Comparison of ENCODE assay signal across 9 cellular contexts in genomic region chr17:45223541-45224528, GRCh38. TPM values are rescaled to one million over a fixed set of nuclear protein-coding genes. Genes with fewer than 3 reads are reported as not detected.
A peak's percentile ranks its signal among the peaks of the same experiment; 100 is the strongest.
DNase-seq lines count a peak whose midpoint lies in the region; ATAC-seq and TF ChIP-seq lines count a peak whose summit lies in the region.
"Had no signal": no experiment of that assay in that cellular context is flagged by ENCODE, and none has a peak within 500 bp of the region (broad histone marks: within the 10 kb centered on the region; RNA-seq: fewer than 3 reads in every experiment).

No MANE protein-coding gene starts in this region.

- H3K4me3 ChIP-seq in DND-41 (ENCODE audit: low read depth in 1 of 2, low read length in 2 of 2) (peak overlapping the region; percentile 69 to 73; a peak in 3 of 4 replicates), OCI-LY3 (ENCODE audit: low read length) (peak overlapping the region; percentile 100), rectal smooth muscle tissue (ENCODE audit: low read length) (peak overlapping the region; percentile 53), body of pancreas (no peak overlapping the region)

- 73 to 80% methylated on average over 8 to 12 of the region's 12 CpGs for WGBS in body of pancreas, 2 donors

- H3K79me2 ChIP-seq in DND-41 (ENCODE audit: insufficient read depth, low read length) (peaks cover 85% of the 10 kb centered on the region), OCI-LY3 (ENCODE audit: low read length) (peaks cover 75% of the 10 kb centered on the region)

- H3K27me3 Mint-ChIP-seq in brain: peaks cover 72% of the 10 kb centered on the region

- H3K4me1 Mint-ChIP-seq in brain: peaks cover 63% of the 10 kb centered on the region

- H3K36me3 Mint-ChIP-seq in brain: no peaks in the 10 kb centered on the region

- H3K4me1 ChIP-seq in DND-41 (ENCODE audit: insufficient read depth, low read length): peaks cover 86% of the 10 kb centered on the region
- peaks cover 61% of the 10 kb centered on the region for H3K4me1 ChIP-seq in OCI-LY3 (ENCODE audit: low read length)
- no peaks in the 10 kb centered on the region for H3K4me1 ChIP-seq in rectal smooth muscle tissue (ENCODE audit: control insufficient read depth, insufficient read depth, low read length)
- H3K4me1 ChIP-seq in body of pancreas: peaks cover 31% of the 10 kb centered on the region

- H2AFZ ChIP-seq in DND-41 (ENCODE audit: low read depth, low read length): no peak overlapping the region
- H2AFZ ChIP-seq in OCI-LY3 (ENCODE audit: low read depth, low read length): no peak overlapping the region

- H3K27me3 ChIP-seq in DND-41 (ENCODE audit: insufficient read depth, low read length, poor library complexity) (no peaks in the 10 kb centered on the region), OCI-LY3 (ENCODE audit: low read depth, low read length) (no peaks in the 10 kb centered on the region), rectal smooth muscle tissue (ENCODE audit: control insufficient read depth, insufficient read depth, low read length) (no peaks in the 10 kb centered on the region), body of pancreas (peaks cover 0 to 5% of the 10 kb centered on the region in 2 donors)

- no peak for TF ChIP-seq POLR2A in body of pancreas (IDR thresholded peaks at IDR 0.05)

- peak overlapping the region in 4 of 5 experiments; percentile 38 to 84 (median 82) for H3K4me3 Mint-ChIP-seq in brain

- TF ChIP-seq CTCF in DND-41 (IDR thresholded peaks at IDR 0.05; ENCODE audit: borderline replicate concordance, extremely low read depth, low read length, poor library complexity, severe bottlenecking) (peak; percentile 46), OCI-LY3 (IDR thresholded peaks at IDR 0.05; ENCODE audit: low read depth, low read length) (no peak), brain (conservative IDR thresholded peaks at IDR 0.05) (no peak), body of pancreas (IDR thresholded peaks at IDR 0.05) (no peak)

- H3K4me2 ChIP-seq in DND-41 (ENCODE audit: insufficient read depth, low read length) (peak overlapping the region; percentile 86), OCI-LY3 (ENCODE audit: low read length) (peak overlapping the region; percentile 99)

- peak; percentile 61 for DNase-seq in DND-41
- no peak for DNase-seq in body of pancreas
- no peak for DNase-seq in SIG-M5 (lab: John Stamatoyannopoulos, UW)
- DNase-seq in cerebellum (ENCODE audit: low spot score): no peak
- DNase-seq: NCI-H1417 had no signal

- H3K36me3 ChIP-seq in DND-41 (ENCODE audit: insufficient read depth, low read length): peaks cover 17% of the 10 kb centered on the region; the same call in 1 of the 2 replicates
- no peaks in the 10 kb centered on the region for H3K36me3 ChIP-seq in OCI-LY3 (replicated peaks; ENCODE audit: low read depth, low read length)
- no peaks in the 10 kb centered on the region for H3K36me3 ChIP-seq in rectal smooth muscle tissue (ENCODE audit: control insufficient read depth, insufficient read depth, low read length)
- H3K36me3 ChIP-seq in body of pancreas (replicated peaks in 1 of 2; ENCODE audit: insufficient read depth in 1 of 2, low read depth in 2 of 2): no peaks in the 10 kb centered on the region

- peak overlapping the region in 3 of 5 experiments; percentile 22 to 60 (median 30) for H3K27ac Mint-ChIP-seq in brain

- no peak for ATAC-seq in DND-41 (ENCODE audit: insufficient read depth, low read depth)
- no peak for ATAC-seq in body of pancreas
- no peak for ATAC-seq in GM21529 (IDR thresholded peaks at IDR 0.05; ENCODE audit: unreplicated experiment)

- intact Hi-C loops in body of pancreas (cut with DNase I): loop anchor here (5.0 kb wide), 1 partner anchor 163 kb away; no protein-coding TSS in a partner anchor

- H3K9ac ChIP-seq in DND-41 (ENCODE audit: low read depth, low read length): peak overlapping the region; percentile 93
- peak overlapping the region; percentile 100 for H3K9ac ChIP-seq in OCI-LY3 (ENCODE audit: low read length)
- H3K9ac ChIP-seq in rectal smooth muscle tissue (ENCODE audit: low read length): peak overlapping the region; percentile 8

- H3K9me3 ChIP-seq in DND-41 (ENCODE audit: insufficient read depth, low read length, severe bottlenecking) (no peaks in the 10 kb centered on the region), OCI-LY3 (ENCODE audit: insufficient read depth, low read length) (no peaks in the 10 kb centered on the region), body of pancreas (no peaks in the 10 kb centered on the region)

- H4K20me1 ChIP-seq in DND-41 (ENCODE audit: insufficient read depth, low read length): peaks cover 16% of the 10 kb centered on the region
- H4K20me1 ChIP-seq in OCI-LY3 (ENCODE audit: insufficient read depth, low read length): no peaks in the 10 kb centered on the region

- H3K27ac ChIP-seq in DND-41 (ENCODE audit: low read length): peak overlapping the region; percentile 95
- H3K27ac ChIP-seq in OCI-LY3 (ENCODE audit: low read length): peak overlapping the region; percentile 99
- H3K27ac ChIP-seq in rectal smooth muscle tissue (ENCODE audit: low read depth, low read length): no peak overlapping the region
- H3K27ac ChIP-seq in body of pancreas: peak overlapping the region in 1 of 4 donors; percentile 30

- peaks cover 0 to 7% (median 0%) of the 10 kb centered on the region in 5 experiments for H3K9me3 Mint-ChIP-seq in brain

RNA-seq across cellular contexts. Expression of gene FMNL1, which starts 2.1 kb away (rescaled TPM):
- polyA plus RNA-seq in brain (ENCODE audit: insufficient read depth, low read depth, low replicate concordance): 26.1 TPM
- total RNA-seq in body of pancreas (1 to 10 TPM; 4.0 to 5.2 TPM), cerebellum (3.4 TPM)

RNA-seq across cellular contexts. Expression of gene SPATA32, which starts 38.1 kb away (rescaled TPM):
- not detected for polyA plus RNA-seq in brain (ENCODE audit: insufficient read depth, low read depth, low replicate concordance)
- total RNA-seq in body of pancreas (1 to 10 TPM in 1 of 2 donors, not detected in 1; 1.0 TPM), cerebellum (not detected)

Comparison
In these comparisons a context has a peak if more than half of its experiments do, and no peak if none do; other contexts are left out.
1. H3K4me3 ChIP-seq: peak in DND-41 (2 of 2), OCI-LY3 (single experiment) and rectal smooth muscle tissue (single experiment); none in body of pancreas (0 of 2).
2. H3K9ac ChIP-seq: peak in every context shown above with its lines; median percentile 100 in OCI-LY3; 93 in DND-41; 8 in rectal smooth muscle tissue.